In the genomic region with DNA sequence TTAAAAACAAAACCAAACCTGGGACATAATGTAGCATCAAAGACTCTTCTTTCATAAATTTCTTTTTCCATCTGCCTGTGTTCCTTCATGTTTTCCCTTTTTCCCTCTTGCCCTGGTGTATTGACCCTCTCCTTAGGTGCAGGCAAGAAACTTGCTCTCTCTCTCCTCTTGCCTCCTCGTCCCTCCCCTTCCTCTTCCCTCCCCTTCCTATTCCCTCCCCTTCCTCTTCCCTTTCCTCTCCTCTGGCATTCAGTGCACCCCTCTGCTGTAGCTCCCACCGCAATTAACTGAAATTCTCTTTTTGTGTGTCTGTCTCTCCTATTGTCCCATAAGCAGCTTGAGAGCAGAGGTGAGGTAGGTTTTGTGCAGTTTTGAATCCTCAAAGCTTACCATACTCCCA, we compare ENCODE assay signal across 27 cellular contexts. TPM values are rescaled to one million over a fixed set of nuclear protein-coding genes. Genes with fewer than 3 reads are reported as not detected.
DNase-seq lines count a peak whose midpoint lies in the region; ATAC-seq, FAIRE-seq and TF ChIP-seq lines count a peak whose summit lies in the region.
"Had no signal": no experiment of that assay in that cellular context is flagged by ENCODE, and none has a peak within 500 bp of the region (broad histone marks: within the 10 kb centered on the region; RNA-seq: fewer than 3 reads in every experiment).

No MANE protein-coding gene starts in this region.

- H3K9me2 ChIP-seq in SK-N-SH: no peaks in the 10 kb centered on the region
- H3K9me2 ChIP-seq in PC-3 (replicated peaks; ENCODE audit: low read length): no peaks in the 10 kb centered on the region

- no peaks in the 10 kb centered on the region for H3K9me1 ChIP-seq in keratinocyte (ENCODE audit: control insufficient read depth, extremely low read depth, insufficient read depth, low read length)

- H3F3A ChIP-seq in SK-N-SH (replicated peaks; ENCODE audit: insufficient read depth) (no peaks in the 10 kb centered on the region), PC-3 (ENCODE audit: low read length, unreplicated experiment) (no peaks in the 10 kb centered on the region)

- intact Hi-C loops in PC-3 (cut with micrococcal nuclease): no loop called here
- intact Hi-C loops in dorsolateral prefrontal cortex (cut with DNase I): no loop called here

- no peak for TF ChIP-seq EP300 in SK-N-SH (IDR thresholded peaks at IDR 0.05; ENCODE audit: borderline replicate concordance in 1 of 2, low read depth in 1 of 2, low read length in 1 of 2)

- H3K27ac ChIP-seq in SK-N-SH (ENCODE audit: low read depth in 2 of 2, low read length in 1 of 2): no peak overlapping the region
- no peak overlapping the region for H3K27ac ChIP-seq in PC-3 (ENCODE audit: low read length)
- no peak overlapping the region for H3K27ac ChIP-seq in keratinocyte (ENCODE audit: control insufficient read depth, insufficient read depth, low read length)
- no peak overlapping the region for H3K27ac ChIP-seq in brain microvascular endothelial cell
- H3K27ac ChIP-seq in dorsolateral prefrontal cortex: no peak overlapping the region
- H3K27ac ChIP-seq: 22Rv1, GM23248, PC-9, SJSA1 had no signal

- WGBS in SK-N-SH (ENCODE audit: low lambda C conversion rate): 56% methylated on average over 2 of the region's 2 CpGs

- H3K4me1 ChIP-seq in SK-N-SH (ENCODE audit: control insufficient read depth in 1 of 2, insufficient read depth in 2 of 2, low read depth in 1 of 2, low read length in 1 of 2) (no peaks in the 10 kb centered on the region), PC-3 (ENCODE audit: insufficient read depth, low read length) (no peaks in the 10 kb centered on the region), keratinocyte (ENCODE audit: control insufficient read depth, extremely low read depth, insufficient read depth, low read length) (no peaks in the 10 kb centered on the region)
- H3K4me1 ChIP-seq: BE2C had no signal

- no peaks in the 10 kb centered on the region for H3K9me3 ChIP-seq in SK-N-SH
- no peaks in the 10 kb centered on the region for H3K9me3 ChIP-seq in PC-3 (ENCODE audit: low read length)
- H3K9me3 ChIP-seq in keratinocyte (ENCODE audit: control insufficient read depth, low read depth, low read length): no peaks in the 10 kb centered on the region
- H3K9me3 ChIP-seq: BE2C, SJSA1 had no signal

- ATAC-seq in SK-N-SH treated with all-trans-retinoic acid at 6 μM for 48 hours (no peak), PC-3 (no peak)

- H3K9ac ChIP-seq in SK-N-SH (no peak overlapping the region), PC-3 (ENCODE audit: low read length) (no peak overlapping the region), keratinocyte (ENCODE audit: control insufficient read depth, extremely low read depth, insufficient read depth, low read length) (no peak overlapping the region)
- H3K9ac ChIP-seq: GM23248 had no signal

- H3K4me2 ChIP-seq in SK-N-SH (no peak overlapping the region), PC-3 (ENCODE audit: low read length) (no peak overlapping the region), keratinocyte (ENCODE audit: control insufficient read depth, extremely low read depth, insufficient read depth, low read depth, low read length) (no peak overlapping the region)
- H3K4me2 ChIP-seq: PC-9 had no signal

- no peaks in the 10 kb centered on the region for H3K36me3 ChIP-seq in SK-N-SH (replicated peaks in 1 of 2; ENCODE audit: control insufficient read depth in 1 of 2, insufficient read depth in 2 of 2, low read length in 1 of 2)
- H3K36me3 ChIP-seq in PC-3 (ENCODE audit: low read depth, low read length): no peaks in the 10 kb centered on the region
- no peaks in the 10 kb centered on the region for H3K36me3 ChIP-seq in keratinocyte (ENCODE audit: control insufficient read depth in 2 of 2, extremely low read depth in 1 of 2, insufficient read depth in 2 of 2, low read length in 2 of 2)
- no peaks in the 10 kb centered on the region for H3K36me3 ChIP-seq in brain microvascular endothelial cell (replicated peaks)
- H3K36me3 ChIP-seq: BE2C, SJSA1 had no signal

- no peaks in the 10 kb centered on the region for H4K20me1 ChIP-seq in SK-N-SH (ENCODE audit: insufficient read depth)
- no peaks in the 10 kb centered on the region for H4K20me1 ChIP-seq in PC-3 (ENCODE audit: low read length)
- no peaks in the 10 kb centered on the region for H4K20me1 ChIP-seq in keratinocyte (ENCODE audit: control insufficient read depth, extremely low read depth, insufficient read depth, low read length)

- POLR2A ChIA-PET in SK-N-SH (lab: Yijun Ruan, JAX): no interaction called here
- POLR2A ChIA-PET in PC-3 (lab: Charles Lee; ENCODE audit: unreplicated experiment): no interaction called here

- CTCF ChIA-PET in SK-N-SH (lab: Yijun Ruan, JAX): interaction anchor here (3.5 to 4.4 kb wide), 2 partner anchors 14 to 107 kb away, joined by 19 to 28 read pairs; no protein-coding TSS in a partner anchor
- CTCF ChIA-PET in PC-3 (lab: Charles Lee): no interaction called here

- H3K27me3 ChIP-seq in SK-N-SH (ENCODE audit: insufficient read depth): peaks cover 10% of the 10 kb centered on the region; the same call in 1 of the 2 replicates
- H3K27me3 ChIP-seq in PC-3 (ENCODE audit: low read length): peaks cover 12% of the 10 kb centered on the region; the same call in 1 of the 2 replicates
- H3K27me3 ChIP-seq in keratinocyte (ENCODE audit: control insufficient read depth, extremely low read depth, insufficient read depth, low read length): peaks cover 7% of the 10 kb centered on the region
- no peaks in the 10 kb centered on the region for H3K27me3 ChIP-seq in brain microvascular endothelial cell (replicated peaks)
- peaks cover 0 to 11% (median 0%) of the 10 kb centered on the region in 45 donors for H3K27me3 ChIP-seq in dorsolateral prefrontal cortex
- H3K27me3 ChIP-seq: SJSA1 had no signal

- dilution Hi-C loops in keratinocyte (cut with MboI; ENCODE audit: extremely low pct_ligation_motif_present, low sequenced_read_pairs): no loop called here

- FAIRE-seq in keratinocyte (lab: Jason Lieb, UNC): no peak

- no TSS peak for BruUV-seq in PC-3 (replicated peaks; lab: Mats Ljungman, UMichigan)

- TF ChIP-seq CTCF in SK-N-SH (IDR thresholded peaks at IDR 0.05) (no peak), PC-3 (conservative IDR thresholded peaks at IDR 0.05; ENCODE audit: low read depth, low read length) (no peak), keratinocyte (optimal IDR thresholded peaks at IDR 0.05 in 1 of 3, IDR thresholded peaks at IDR 0.05 in 1 of 3, conservative IDR thresholded peaks at IDR 0.05 in 1 of 3; ENCODE audit: extremely low read depth in 1 of 3, insufficient read depth in 2 of 3, low read length in 3 of 3) (no peak), brain microvascular endothelial cell (IDR thresholded peaks at IDR 0.05; ENCODE audit: low read depth, low read length, missing control alignments) (no peak), dorsolateral prefrontal cortex (IDR thresholded peaks at IDR 0.05 in 54 of 56, conservative IDR thresholded peaks at IDR 0.05 in 2 of 56; ENCODE audit: low read depth in 1 of 56, partially characterized antibody in 56 of 56) (no peak)

- H3K79me2 ChIP-seq in SK-N-SH (ENCODE audit: insufficient read depth) (no peaks in the 10 kb centered on the region), PC-3 (ENCODE audit: low read length) (no peaks in the 10 kb centered on the region), keratinocyte (ENCODE audit: control insufficient read depth, insufficient read depth, low read length) (no peaks in the 10 kb centered on the region)

- no peak for TF ChIP-seq RAD21 in SK-N-SH (IDR thresholded peaks at IDR 0.05; ENCODE audit: low read length)

- H3K4me3 ChIP-seq in SK-N-SH (ENCODE audit: low read depth in 2 of 2, low read length in 1 of 2): no peak overlapping the region
- no peak overlapping the region; the same call in 1 of the 2 replicates for H3K4me3 ChIP-seq in PC-3 (ENCODE audit: low read length)
- H3K4me3 ChIP-seq in keratinocyte (ENCODE audit: control insufficient read depth in 2 of 3, extremely low read depth in 1 of 3, insufficient read depth in 2 of 3, low read depth in 1 of 3, low read length in 3 of 3): no peak overlapping the region
- no peak overlapping the region for H3K4me3 ChIP-seq in brain microvascular endothelial cell (ENCODE audit: low read depth, low read length)
- no peak overlapping the region for H3K4me3 ChIP-seq in dorsolateral prefrontal cortex
- H3K4me3 ChIP-seq: GM23248, PC-9, SJSA1 had no signal

- DNase-seq in SK-N-SH: no peak
- no peak for DNase-seq in PC-3
- DNase-seq in keratinocyte (ENCODE audit: low read depth, low spot score): no peak
- DNase-seq in brain microvascular endothelial cell: no peak
- no peak for DNase-seq in dorsolateral prefrontal cortex
- no peak for DNase-seq in NCI-H2081 treated with DMSO at 0.1 percent for 48 hours (lab: John Stamatoyannopoulos, UW)
- DNase-seq in effector CD4-positive, alpha-beta T cell: no peak
- DNase-seq: BE2C, DMS153, DND-41, GM23248, HCEC 1CT, Karpas-422, MV-4-11, NCI-H1105, NCI-H1436 treated with DMSO at 0.1 percent for 48 hours, NCI-H187 treated with DMSO at 0.1 percent for 48 hours, NCI-H2107, NCI-H524 treated with DMSO at 0.1 percent for 48 hours, NCI-H774, PC-9, Right ventricle myocardium superior, RPMI8226 had no signal

- in situ Hi-C loops in brain microvascular endothelial cell (cut with HindIII; ENCODE audit: low pct_ligation_motif_present, low sequenced_read_pairs): no loop called here

- H2AFZ ChIP-seq in SK-N-SH (ENCODE audit: low read depth) (0 out of 2 replicates have a peak overlapping the region, but pooled peaks have one; percentile 35), PC-3 (ENCODE audit: low read length) (0 out of 2 replicates have a peak overlapping the region, but pooled peaks have one; percentile 26), keratinocyte (ENCODE audit: control insufficient read depth, low read length) (peak overlapping the region; percentile 20)
- H2AFZ ChIP-seq: GM23248, PC-9 had no signal

RNA-seq across cellular contexts. Expression of a gene that starts 49.9 kb away (rescaled TPM):
- polyA plus RNA-seq in SK-N-SH (2012; rRNA removed) (not detected in 2 replicates), keratinocyte (0.02 to 0.08 TPM (median 0.08 TPM) in 3 replicates)
- not detected in 2 replicates for polyA plus RNA-seq in SK-N-SH (2012; cell fraction: cytosol; rRNA removed)
- 0.02 TPM in 1 of 2 replicates, not detected in the other for polyA plus RNA-seq in SK-N-SH (2012; cell fraction: nucleus; rRNA removed)
- total RNA-seq in PC-3 (2014; rRNA removed) (0.12 TPM in 1 of 2 replicates, not detected in the other), dorsolateral prefrontal cortex (1 to 10 TPM in 92 of 120 experiments, under 1 TPM in 28; 0.37 to 6.6 (median 1.4) TPM)
- polyA plus RNA-seq in keratinocyte (2011; ENCODE audit: low read depth): 0.11 TPM
- 0.07 TPM in 1 of 2 replicates, not detected in the other for polyA plus RNA-seq in keratinocyte (2011; cell fraction: cytosol; rRNA removed)
- 0.11 and 0.15 TPM in 2 replicates for polyA plus RNA-seq in keratinocyte (2011; cell fraction: nucleus; rRNA removed)
- polyA plus RNA-seq in keratinocyte (2012; ENCODE audit: low replicate concordance): 0.62 TPM in 1 of 2 replicates, not detected in the other
- polyA minus RNA-seq in keratinocyte: 0.10 to 0.20 TPM in 2 of 3 replicates, not detected in the other
- polyA minus RNA-seq in keratinocyte (2011; cell fraction: cytosol; rRNA and poly(A)+ RNA removed): not detected
- polyA minus RNA-seq in keratinocyte (2011; cell fraction: nucleus; rRNA and poly(A)+ RNA removed): 0.16 and 0.32 TPM in 2 replicates
- total RNA-seq: HT-29, PC-9 had no signal

RNA-seq across cellular contexts. Expression of a gene that starts 55.9 kb away (rescaled TPM):
- 47.6 and 49.4 TPM in 2 replicates for polyA plus RNA-seq in SK-N-SH (2012; rRNA removed)
- polyA plus RNA-seq in SK-N-SH (2012; cell fraction: cytosol; rRNA removed): 23.5 and 33.3 TPM in 2 replicates
- 28.9 and 41.6 TPM in 2 replicates for polyA plus RNA-seq in SK-N-SH (2012; cell fraction: nucleus; rRNA removed)
- 31.7 and 35.9 TPM in 2 replicates for total RNA-seq in PC-3 (2014; rRNA removed)
- polyA plus RNA-seq in keratinocyte: 18.8 to 38.9 TPM (median 19.9 TPM) in 3 replicates
- 10.4 TPM for polyA plus RNA-seq in keratinocyte (2011; ENCODE audit: low read depth)
- polyA plus RNA-seq in keratinocyte (2011; cell fraction: cytosol; rRNA removed): 20.3 and 44.4 TPM in 2 replicates
- polyA plus RNA-seq in keratinocyte (2011; cell fraction: nucleus; rRNA removed): 21.2 and 31.0 TPM in 2 replicates
- polyA plus RNA-seq in keratinocyte (2012; ENCODE audit: low replicate concordance): 21.2 and 31.8 TPM in 2 replicates
- polyA minus RNA-seq in keratinocyte: 10.1 to 20.4 TPM (median 13.1 TPM) in 3 replicates
- polyA minus RNA-seq in keratinocyte (2011; cell fraction: cytosol; rRNA and poly(A)+ RNA removed): 34.5 TPM
- 10.0 and 12.0 TPM in 2 replicates for polyA minus RNA-seq in keratinocyte (2011; cell fraction: nucleus; rRNA and poly(A)+ RNA removed)
- 10 to 100 TPM in 116 of 120 experiments, 1 to 10 TPM in 4; 8.8 to 40.3 (median 19.7) TPM for total RNA-seq in dorsolateral prefrontal cortex

RNA-seq across cellular contexts. Expression of a gene that starts 56.2 kb away (rescaled TPM):
- polyA plus RNA-seq in SK-N-SH (2012; rRNA removed) (45.0 and 60.4 TPM in 2 replicates), keratinocyte (23.5 to 37.9 TPM (median 27.8 TPM) in 3 replicates)
- polyA plus RNA-seq in SK-N-SH (2012; cell fraction: cytosol; rRNA removed): 29.7 and 48.7 TPM in 2 replicates
- polyA plus RNA-seq in SK-N-SH (2012; cell fraction: nucleus; rRNA removed): 58.1 and 89.1 TPM in 2 replicates
- total RNA-seq in PC-3 (2014; rRNA removed) (87.5 and 97.0 TPM in 2 replicates), dorsolateral prefrontal cortex (10 to 100 TPM; 12.8 to 46.5 (median 22.4) TPM)
- polyA plus RNA-seq in keratinocyte (2011; ENCODE audit: low read depth): 27.4 TPM
- polyA plus RNA-seq in keratinocyte (2011; cell fraction: cytosol; rRNA removed): 19.4 and 72.4 TPM in 2 replicates
- 19.5 and 29.2 TPM in 2 replicates for polyA plus RNA-seq in keratinocyte (2011; cell fraction: nucleus; rRNA removed)
- 44.0 and 49.8 TPM in 2 replicates for polyA plus RNA-seq in keratinocyte (2012; ENCODE audit: low replicate concordance)
- polyA minus RNA-seq in keratinocyte: 10.2 to 28.2 TPM (median 13.3 TPM) in 3 replicates
- 114 TPM for polyA minus RNA-seq in keratinocyte (2011; cell fraction: cytosol; rRNA and poly(A)+ RNA removed)
- polyA minus RNA-seq in keratinocyte (2011; cell fraction: nucleus; rRNA and poly(A)+ RNA removed): 7.4 and 10.4 TPM in 2 replicates
